15 cellular contexts compared by ENCODE assay signal in genomic region chr7:126659124-126659523, GRCh38.
DNase-seq lines count a peak whose midpoint lies in the region; ATAC-seq and TF ChIP-seq lines count a peak whose summit lies in the region.
"Had no signal": no experiment of that assay in that cellular context is flagged by ENCODE, and none has a peak within 500 bp of the region (broad histone marks: within the 10 kb centered on the region; RNA-seq: fewer than 3 reads in every experiment).

No MANE protein-coding gene starts in this region.

- no peak overlapping the region for H3K27ac Mint-ChIP-seq in activated naive CD4-positive, alpha-beta T cell treated with anti-CD3 and anti-CD28 coated beads, Interleukin-2, amount 50 U/mL, for 72 hours

- H3K4me1 ChIP-seq in adrenal gland (replicated peaks in 1 of 2) = no peaks in the 10 kb centered on the region
- H3K4me1 ChIP-seq: esophagus muscularis mucosa had no signal

- H3K9me3 Mint-ChIP-seq in activated naive CD4-positive, alpha-beta T cell treated with anti-CD3 and anti-CD28 coated beads, Interleukin-2, amount 50 U/mL, for 72 hours = peaks cover 8 to 9% of the 10 kb centered on the region in 2 donors

- H3K36me3 Mint-ChIP-seq in activated naive CD4-positive, alpha-beta T cell treated with anti-CD3 and anti-CD28 coated beads, Interleukin-2, amount 50 U/mL, for 72 hours = no peaks in the 10 kb centered on the region

- no peaks in the 10 kb centered on the region for H3K36me3 ChIP-seq in adrenal gland (replicated peaks in 1 of 2)
- H3K36me3 ChIP-seq: cardiac muscle cell, esophagus muscularis mucosa had no signal

- intact Hi-C loops in adrenal gland (cut with DNase I) = no loop called here

- 63 to 74% (median 68%) methylated on average over 3 of the region's 3 CpGs for WGBS in adrenal gland, 4 donors

- H3K27ac ChIP-seq in adrenal gland = no peak overlapping the region
- H3K27ac ChIP-seq: cardiac muscle cell, esophagus muscularis mucosa had no signal

- no peak for TF ChIP-seq CTCF in GM13977 (IDR thresholded peaks at IDR 0.05; ENCODE audit: extremely low read depth, insufficient read depth, missing control alignments)
- TF ChIP-seq CTCF in adrenal gland (IDR thresholded peaks at IDR 0.05) = no peak

- DNase-seq in GM13977 (ENCODE audit: low spot score) (peak; percentile 37), adrenal gland (no peak), SW480 (ENCODE audit: low spot score) (no peak)
- no peak for DNase-seq in activated naive CD4-positive, alpha-beta T cell treated with anti-CD3 and anti-CD28 coated beads, Interleukin-2, amount 50 U/mL, for 72 hours (ENCODE audit: low spot score in 2 of 2)
- DNase-seq in stimulated activated CD4-positive, alpha-beta T cell treated with anti-CD3 and anti-CD28 coated beads, Interleukin-4, amount 100 ng/mL, for 24 hours = no peak
- DNase-seq: activated T-cell treated with anti-CD3 and anti-CD28 coated beads, Interleukin-2, amount 50 U/mL, for 48 hours; NCI-H1092; OCI-M1; stimulated activated CD4-positive, alpha-beta T cell treated with anti-CD3 and anti-CD28 coated beads, Interleukin-1b, Interleukin-23, amount 100 ng/mL, for 48 hours; T1000 had no signal

- no peaks in the 10 kb centered on the region for H3K27me3 ChIP-seq in adrenal gland
- H3K27me3 ChIP-seq: cardiac muscle cell, esophagus muscularis mucosa had no signal

- ATAC-seq in GM19452 (IDR thresholded peaks at IDR 0.05; ENCODE audit: unreplicated experiment) = peak; percentile 80
- ATAC-seq in HG02852 (IDR thresholded peaks at IDR 0.05; ENCODE audit: unreplicated experiment) = peak; percentile 66
- peak; percentile 63 for ATAC-seq in HG03520 (IDR thresholded peaks at IDR 0.05; ENCODE audit: unreplicated experiment)
- ATAC-seq in activated naive CD4-positive, alpha-beta T cell treated with anti-CD3 and anti-CD28 coated beads, Interleukin-2, amount 50 U/mL, for 72 hours = no peak

- no peak for TF ChIP-seq POLR2A in adrenal gland (IDR thresholded peaks at IDR 0.05)

- H3K9me3 ChIP-seq in adrenal gland (replicated peaks in 1 of 3) = no peaks in the 10 kb centered on the region
- H3K9me3 ChIP-seq: esophagus muscularis mucosa had no signal

- in situ Hi-C loops in GM13977 (cut with MboI; ENCODE audit: low pct_unique_long_range_greater_than_20kb, low sequenced_read_pairs, unreplicated experiment) = no loop called here

- H3K4me3 ChIP-seq in adrenal gland = no peak overlapping the region
- H3K4me3 ChIP-seq: cardiac muscle cell, esophagus muscularis mucosa had no signal

Comparison
In these comparisons a context has a peak if more than half of its experiments do, and no peak if none do; other contexts are left out.
1. ATAC-seq: peak in GM19452 (single experiment), HG02852 (single experiment) and HG03520 (single experiment); none in activated naive CD4-positive, alpha-beta T cell treated with anti-CD3 and anti-CD28 coated beads, Interleukin-2, amount 50 U/mL, for 72 hours (0 of 2).